20 cellular contexts compared by ENCODE assay signal in the genomic region with DNA sequence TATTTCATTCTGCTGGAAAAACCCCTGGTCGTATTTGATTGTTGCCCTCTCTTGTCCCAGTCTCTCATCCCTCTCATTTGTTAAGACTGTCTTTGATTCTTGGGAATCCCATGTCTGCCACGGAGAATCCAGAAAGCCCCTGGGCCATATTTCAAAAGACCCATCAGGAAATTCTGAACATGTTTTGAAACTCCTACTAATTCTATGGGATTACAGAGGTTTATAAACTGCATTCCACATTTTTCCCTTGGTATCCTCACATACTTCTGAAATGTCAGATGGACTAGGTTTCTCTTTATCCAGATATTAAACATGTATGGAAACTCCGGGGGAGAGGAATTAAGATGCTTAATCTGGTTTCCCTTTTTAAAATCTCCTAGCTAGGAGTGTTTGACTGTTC.
"Had no signal": no experiment of that assay in that cellular context is flagged by ENCODE, and none has a peak within 500 bp of the region (broad histone marks: within the 10 kb centered on the region; RNA-seq: fewer than 3 reads in every experiment).

No MANE protein-coding gene starts in this region.

- H3K4me3 Mint-ChIP-seq: activated CD4-positive, alpha-beta memory T cell treated with anti-CD3 and anti-CD28 coated beads for 36 hours; activated CD4-positive, alpha-beta T cell treated with anti-CD3 and anti-CD28 coated beads, Interleukin-2, amount 10 ng/mL, durations not matched to agents 7 days and 5 days; activated naive CD4-positive, alpha-beta T cell treated with anti-CD3 and anti-CD28 coated beads for 36 hours; activated naive CD8-positive, alpha-beta T cell; activated T-cell treated with anti-CD3 and anti-CD28 coated beads, Interleukin-2, amount 50 U/mL, for 4 hours; T-cell had no signal

- H3K4me1 Mint-ChIP-seq: activated CD4-positive, alpha-beta T cell treated with anti-CD3 and anti-CD28 coated beads, Interleukin-2, amount 10 ng/mL, durations not matched to agents 7 days and 5 days had no signal

- H3K27me3 Mint-ChIP-seq: activated CD4-positive, alpha-beta T cell treated with anti-CD3 and anti-CD28 coated beads, Interleukin-2, amount 10 ng/mL, durations not matched to agents 7 days and 5 days; activated naive CD8-positive, alpha-beta T cell had no signal

- H3K27ac Mint-ChIP-seq: activated CD4-positive, alpha-beta memory T cell treated with anti-CD3 and anti-CD28 coated beads for 36 hours; activated CD4-positive, alpha-beta T cell treated with anti-CD3 and anti-CD28 coated beads, Interleukin-2, amount 10 ng/mL, durations not matched to agents 7 days and 5 days; activated naive CD4-positive, alpha-beta T cell treated with anti-CD3 and anti-CD28 coated beads for 36 hours; activated naive CD8-positive, alpha-beta T cell; T-cell had no signal

- H3K9ac ChIP-seq: KMS-11 had no signal

- H2AFZ ChIP-seq: PC-9 had no signal

- H3K36me3 Mint-ChIP-seq: activated CD4-positive, alpha-beta memory T cell treated with anti-CD3 and anti-CD28 coated beads for 36 hours; activated naive CD8-positive, alpha-beta T cell; T-cell had no signal

- H3K27ac ChIP-seq: KMS-11, PC-9, SK-N-MC, VCaP had no signal

- H3K9me3 Mint-ChIP-seq: activated CD4-positive, alpha-beta memory T cell treated with anti-CD3 and anti-CD28 coated beads for 36 hours; activated CD4-positive, alpha-beta T cell treated with anti-CD3 and anti-CD28 coated beads, Interleukin-2, amount 10 ng/mL, durations not matched to agents 7 days and 5 days; activated naive CD4-positive, alpha-beta T cell treated with anti-CD3 and anti-CD28 coated beads for 36 hours; activated T-cell treated with anti-CD3 and anti-CD28 coated beads, Interleukin-2, amount 50 U/mL, for 4 hours; T-cell had no signal

- DNase-seq: activated CD4-positive, alpha-beta memory T cell treated with anti-CD3 and anti-CD28 coated beads for 36 hours; activated CD4-positive, alpha-beta T cell treated with anti-CD3 and anti-CD28 coated beads, Interleukin-2, amount 10 ng/mL, durations not matched to agents 7 days and 5 days; activated CD4-positive, CD25-positive, alpha-beta regulatory T cell; activated CD8-positive, alpha-beta memory T cell treated with anti-CD3 and anti-CD28 coated beads for 24 hours; activated effector memory CD4-positive, alpha-beta T cell treated with anti-CD3 and anti-CD28 coated beads, Interleukin-2, amount 50 U/mL, for 16 hours; activated naive CD4-positive, alpha-beta T cell treated with anti-CD3 and anti-CD28 coated beads for 36 hours; activated T-cell treated with anti-CD3 and anti-CD28 coated beads, Interleukin-2, amount 50 U/mL, for 4 hours; anterior cingulate cortex; NCI-H146; NCI-H187 treated with DMSO at 0.1 percent for 48 hours; NCI-H2081 treated with DMSO at 0.1 percent for 48 hours; NCI-H446; NCI-H524; PC-9; SIG-M5; T-cell had no signal

- H3K4me3 ChIP-seq: PC-9, SK-N-MC had no signal

- H3K4me2 ChIP-seq: KMS-11, PC-9 had no signal
